Comparison of ENCODE assay signal across 15 cellular contexts in the genomic region with DNA sequence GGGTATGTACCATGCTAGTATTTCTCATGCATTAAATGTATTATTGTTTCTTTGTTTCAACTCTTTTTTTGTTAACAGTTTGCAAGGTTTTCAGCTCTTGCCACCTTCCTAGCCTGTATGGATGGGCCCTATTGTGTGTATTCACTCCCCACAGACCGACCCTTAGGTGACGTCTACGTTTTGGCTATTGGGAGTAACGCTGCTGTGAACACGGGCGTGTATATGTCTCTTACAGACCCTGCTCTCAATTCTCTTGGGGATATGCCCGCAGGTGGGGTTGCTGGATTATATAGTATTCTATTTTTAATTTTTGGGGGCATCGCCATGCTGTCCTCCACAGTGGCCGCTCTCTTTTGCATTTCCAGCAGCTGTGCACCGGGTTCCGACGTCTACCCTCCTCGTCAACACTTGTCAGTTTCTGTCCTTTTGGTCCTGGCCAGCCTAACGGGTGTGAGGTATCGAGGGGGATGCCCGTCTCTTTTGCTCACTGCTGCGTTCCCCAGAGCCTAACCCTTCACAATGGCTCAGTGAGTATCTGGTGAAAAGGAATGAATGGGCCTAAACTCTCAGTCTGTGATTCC.
DNase-seq lines count a peak whose midpoint lies in the region; ATAC-seq and TF ChIP-seq lines count a peak whose summit lies in the region.
"Had no signal": no experiment of that assay in that cellular context is flagged by ENCODE, and none has a peak within 500 bp of the region (broad histone marks: within the 10 kb centered on the region; RNA-seq: fewer than 3 reads in every experiment).

No MANE protein-coding gene starts in this region.

- no peak for ATAC-seq in activated CD8-positive, alpha-beta T cell treated with anti-CD3 and anti-CD28 coated beads for 36 hours
- no peak for ATAC-seq in activated CD8-positive, alpha-beta T cell treated with anti-CD3 and anti-CD28 coated beads, Interleukin-2, amount 10 ng/mL, durations not matched to agents 7 days and 5 days
- peak; percentile 73 for ATAC-seq in activated B cell treated with CpG ODN at 0.5 μM for 24 hours (ENCODE audit: low read depth)
- ATAC-seq: GM12878 had no signal

- H3K9me3 ChIP-seq in osteoblast (ENCODE audit: low read depth, low read length), result no peaks in the 10 kb centered on the region

- CTCF ChIA-PET in activated CD8-positive, alpha-beta T cell treated with anti-CD3 and anti-CD28 coated beads for 36 hours (lab: Charles Lee), result no interaction called here
- CTCF ChIA-PET in activated CD8-positive, alpha-beta T cell treated with anti-CD3 and anti-CD28 coated beads, Interleukin-2, amount 10 ng/mL, durations not matched to agents 7 days and 5 days (lab: Charles Lee), result no interaction called here
- CTCF ChIA-PET in activated B cell treated with CpG ODN at 0.5 μM for 24 hours (lab: Charles Lee), result no interaction called here

- no peaks in the 10 kb centered on the region for H3K27me3 ChIP-seq in osteoblast (ENCODE audit: insufficient read depth, low read length)

- DNase-seq in activated CD8-positive, alpha-beta T cell treated with anti-CD3 and anti-CD28 coated beads for 36 hours, result no peak
- DNase-seq in activated CD8-positive, alpha-beta T cell treated with anti-CD3 and anti-CD28 coated beads, Interleukin-2, amount 10 ng/mL, durations not matched to agents 7 days and 5 days, result no peak
- DNase-seq in activated B cell treated with CpG ODN at 0.5 μM for 24 hours (no peak), osteoblast (ENCODE audit: insufficient read length, low spot score, missing footprints) (peak; percentile 74), NCI-H446 treated with DMSO at 0.1 percent for 48 hours (lab: John Stamatoyannopoulos, UW) (no peak), NCI-H1694 (lab: John Stamatoyannopoulos, UW) (no peak), NOMO-1 treated with DMSO at 0.1 percent for 48 hours (lab: John Stamatoyannopoulos, UW; ENCODE audit: unreplicated experiment) (no peak)
- DNase-seq: C1 segment of cervical spinal cord; CD4-positive, alpha-beta T cell; DMS79; HCEC 1CT; HFFc6 had no signal

- no peak overlapping the region for H3K4me2 ChIP-seq in osteoblast (ENCODE audit: insufficient read depth, low read length)

- no peaks in the 10 kb centered on the region for H3K79me2 ChIP-seq in osteoblast (ENCODE audit: insufficient read depth, low read length)

- no peak overlapping the region for H2AFZ ChIP-seq in osteoblast (ENCODE audit: low read length)

- no peaks in the 10 kb centered on the region for H3K4me1 ChIP-seq in osteoblast (ENCODE audit: insufficient read depth, low read length)

- no peaks in the 10 kb centered on the region for H3K36me3 ChIP-seq in osteoblast (ENCODE audit: insufficient read depth, low read length)

- POLR2A ChIA-PET in activated CD8-positive, alpha-beta T cell treated with anti-CD3 and anti-CD28 coated beads for 36 hours (lab: Charles Lee), result interaction anchor here (0.9 kb wide), 1 partner anchor 13 kb away, joined by 3 read pairs; no protein-coding TSS in a partner anchor
- POLR2A ChIA-PET in activated CD8-positive, alpha-beta T cell treated with anti-CD3 and anti-CD28 coated beads, Interleukin-2, amount 10 ng/mL, durations not matched to agents 7 days and 5 days (lab: Charles Lee), result no interaction called here
- POLR2A ChIA-PET in activated B cell treated with CpG ODN at 0.5 μM for 24 hours (lab: Charles Lee), result no interaction called here

- TF ChIP-seq CTCF in activated CD8-positive, alpha-beta T cell treated with anti-CD3 and anti-CD28 coated beads for 36 hours (IDR thresholded peaks at IDR 0.05), result no peak
- TF ChIP-seq CTCF in activated B cell treated with CpG ODN at 0.5 μM for 24 hours (IDR thresholded peaks at IDR 0.05) (no peak), osteoblast (IDR thresholded peaks at IDR 0.05; ENCODE audit: extremely low read depth, low read depth, low read length) (no peak)

- no peak overlapping the region for H3K4me3 ChIP-seq in osteoblast (ENCODE audit: insufficient read depth, low read length)
- H3K4me3 ChIP-seq: GM12878 had no signal

- H3K36me3 Mint-ChIP-seq in activated CD8-positive, alpha-beta T cell treated with anti-CD3 and anti-CD28 coated beads for 36 hours (ENCODE audit: low read depth), result peaks cover 57% of the 10 kb centered on the region
- H3K36me3 Mint-ChIP-seq in activated CD8-positive, alpha-beta T cell treated with anti-CD3 and anti-CD28 coated beads, Interleukin-2, amount 10 ng/mL, durations not matched to agents 7 days and 5 days (ENCODE audit: low read depth), result peaks cover 74% of the 10 kb centered on the region
- H3K36me3 Mint-ChIP-seq in IgD-negative memory B cell (peaks cover 13% of the 10 kb centered on the region), activated B cell treated with CpG ODN at 0.5 μM for 24 hours (ENCODE audit: low read depth) (peaks cover 76% of the 10 kb centered on the region)

- H3K27ac ChIP-seq in osteoblast (ENCODE audit: low read depth, low read length), result no peak overlapping the region
- H3K27ac ChIP-seq: 22Rv1 had no signal

- peak overlapping the region; percentile 22 for H3K27ac Mint-ChIP-seq in activated CD8-positive, alpha-beta T cell treated with anti-CD3 and anti-CD28 coated beads for 36 hours
- no peak overlapping the region for H3K27ac Mint-ChIP-seq in activated CD8-positive, alpha-beta T cell treated with anti-CD3 and anti-CD28 coated beads, Interleukin-2, amount 10 ng/mL, durations not matched to agents 7 days and 5 days
- H3K27ac Mint-ChIP-seq in IgD-negative memory B cell (peak overlapping the region in 2 of 3 donors; percentile 31 to 55), activated B cell treated with CpG ODN at 0.5 μM for 24 hours (peak overlapping the region; percentile 66)
- H3K27ac Mint-ChIP-seq: CD4-positive, alpha-beta T cell; HFFc6 had no signal

- H3K9me3 Mint-ChIP-seq in activated CD8-positive, alpha-beta T cell treated with anti-CD3 and anti-CD28 coated beads for 36 hours, result peaks cover 1% of the 10 kb centered on the region
- H3K9me3 Mint-ChIP-seq in activated CD8-positive, alpha-beta T cell treated with anti-CD3 and anti-CD28 coated beads, Interleukin-2, amount 10 ng/mL, durations not matched to agents 7 days and 5 days (ENCODE audit: insufficient read depth), result no peaks in the 10 kb centered on the region
- H3K9me3 Mint-ChIP-seq in IgD-negative memory B cell, result peaks cover 0 to 2% (median 0%) of the 10 kb centered on the region in 3 donors
- H3K9me3 Mint-ChIP-seq in activated B cell treated with CpG ODN at 0.5 μM for 24 hours, result no peaks in the 10 kb centered on the region
- H3K9me3 Mint-ChIP-seq: CD4-positive, alpha-beta T cell had no signal

- H3K27me3 Mint-ChIP-seq in activated CD8-positive, alpha-beta T cell treated with anti-CD3 and anti-CD28 coated beads for 36 hours, result no peaks in the 10 kb centered on the region
- H3K27me3 Mint-ChIP-seq in activated CD8-positive, alpha-beta T cell treated with anti-CD3 and anti-CD28 coated beads, Interleukin-2, amount 10 ng/mL, durations not matched to agents 7 days and 5 days (ENCODE audit: low read depth), result no peaks in the 10 kb centered on the region
- H3K27me3 Mint-ChIP-seq in IgD-negative memory B cell, result no peaks in the 10 kb centered on the region
- H3K27me3 Mint-ChIP-seq in activated B cell treated with CpG ODN at 0.5 μM for 24 hours, result no peaks in the 10 kb centered on the region
- H3K27me3 Mint-ChIP-seq: CD4-positive, alpha-beta T cell had no signal

- H4K20me1 ChIP-seq in osteoblast (ENCODE audit: insufficient read depth, low read length), result no peaks in the 10 kb centered on the region

- H3K4me3 Mint-ChIP-seq in activated CD8-positive, alpha-beta T cell treated with anti-CD3 and anti-CD28 coated beads for 36 hours, result no peak overlapping the region
- H3K4me3 Mint-ChIP-seq in activated CD8-positive, alpha-beta T cell treated with anti-CD3 and anti-CD28 coated beads, Interleukin-2, amount 10 ng/mL, durations not matched to agents 7 days and 5 days, result no peak overlapping the region
- H3K4me3 Mint-ChIP-seq in IgD-negative memory B cell, result no peak overlapping the region
- no peak overlapping the region for H3K4me3 Mint-ChIP-seq in activated B cell treated with CpG ODN at 0.5 μM for 24 hours
- H3K4me3 Mint-ChIP-seq: CD4-positive, alpha-beta T cell; HFFc6 had no signal

- intact Hi-C loops in activated CD8-positive, alpha-beta T cell treated with anti-CD3 and anti-CD28 coated beads for 36 hours (cut with micrococcal nuclease), result no loop called here
- intact Hi-C loops in activated B cell treated with CpG ODN at 0.5 μM for 24 hours (cut with micrococcal nuclease), result no loop called here

- peaks cover 13% of the 10 kb centered on the region for H3K4me1 Mint-ChIP-seq in activated CD8-positive, alpha-beta T cell treated with anti-CD3 and anti-CD28 coated beads for 36 hours (ENCODE audit: low read depth)
- H3K4me1 Mint-ChIP-seq in activated CD8-positive, alpha-beta T cell treated with anti-CD3 and anti-CD28 coated beads, Interleukin-2, amount 10 ng/mL, durations not matched to agents 7 days and 5 days (ENCODE audit: low read depth), result peaks cover 15% of the 10 kb centered on the region
- H3K4me1 Mint-ChIP-seq in IgD-negative memory B cell (peaks cover under 1 to 4% (median 3%) of the 10 kb centered on the region in 3 donors), activated B cell treated with CpG ODN at 0.5 μM for 24 hours (peaks cover 8% of the 10 kb centered on the region)
